In the genomic region with DNA sequence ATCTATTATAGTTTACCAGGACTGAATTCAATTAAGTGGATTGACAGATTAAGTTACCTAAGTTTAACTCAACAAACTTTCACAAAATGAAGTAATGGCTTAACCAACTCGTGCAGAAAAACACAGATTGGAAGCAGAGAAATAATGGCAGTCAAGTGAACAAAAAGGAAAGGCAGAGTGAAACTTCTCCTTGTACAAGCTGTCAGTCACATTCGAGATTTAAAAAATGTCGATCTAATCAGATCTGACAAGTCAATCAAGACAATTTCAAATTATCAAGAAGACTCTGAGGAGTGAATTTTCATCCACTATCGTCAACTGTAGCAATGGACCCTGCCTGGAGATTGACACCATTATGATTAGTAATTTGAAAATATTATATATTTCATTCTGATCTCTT, we compare ENCODE assay signal across 6 cellular contexts. TPM values are rescaled to one million over a fixed set of nuclear protein-coding genes. Genes with fewer than 3 reads are reported as not detected.
"Had no signal": no experiment of that assay in that cellular context is flagged by ENCODE, and none has a peak within 500 bp of the region (broad histone marks: within the 10 kb centered on the region; RNA-seq: fewer than 3 reads in every experiment).

No MANE protein-coding gene starts in this region.

RNA-seq across cellular contexts. Expression of gene RHCE, which starts 3.3 kb away (rescaled TPM):
- total RNA-seq: natural killer cell; natural killer cell treated with Interleukin-12 subunit alpha and Interleukin-12 subunit beta and Interleukin-15 and Interleukin-18, amount 100 ng/mL, for 72 hours; neural crest cell; occipital lobe; posterior vena cava; progenitor cell of endocrine pancreas had no signal
